ENCODE assay signal across 11 cellular contexts in the genomic region with DNA sequence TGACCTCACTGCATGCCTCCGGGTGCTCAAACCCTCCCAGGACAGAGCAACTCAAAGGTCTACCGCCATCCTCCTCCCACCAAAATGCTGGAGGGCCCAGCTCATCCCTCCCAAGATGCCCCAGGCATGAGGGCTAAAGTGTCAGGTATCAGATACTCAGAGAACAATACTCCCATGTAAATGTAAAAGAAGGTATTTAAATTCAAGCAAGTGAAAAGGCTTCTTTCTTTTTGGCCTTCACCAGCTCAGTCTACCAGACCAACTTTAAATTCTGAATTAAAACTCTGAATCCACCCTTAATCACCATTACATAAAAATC. TPM values are rescaled to one million over a fixed set of nuclear protein-coding genes. Genes with fewer than 3 reads are reported as not detected.
DNase-seq lines count a peak whose midpoint lies in the region; ATAC-seq and TF ChIP-seq lines count a peak whose summit lies in the region.
"Had no signal": no experiment of that assay in that cellular context is flagged by ENCODE, and none has a peak within 500 bp of the region (broad histone marks: within the 10 kb centered on the region; RNA-seq: fewer than 3 reads in every experiment).

No MANE protein-coding gene starts in this region.

- H3K4me2 ChIP-seq in hepatocyte: peak overlapping the region; percentile 93

- peaks cover 69% of the 10 kb centered on the region for H3K79me2 ChIP-seq in hepatocyte

- POLR2A ChIA-PET in RWPE1 (lab: Yijun Ruan, JAX; ENCODE audit: low non-redundant PET): no interaction called here

- H4K20me1 ChIP-seq in hepatocyte (ENCODE audit: insufficient read depth, poor library complexity, severe bottlenecking): peaks cover 25% of the 10 kb centered on the region

- H3K9me3 ChIP-seq in hepatocyte (ENCODE audit: low read depth): no peaks in the 10 kb centered on the region
- H3K9me3 ChIP-seq: BE2C, right atrium auricular region had no signal

- no peaks in the 10 kb centered on the region for H3K27me3 Mint-ChIP-seq in stimulated activated memory B cell treated with anti-CD40 and anti-IgM and Interleukin-4, amounts not matched to agents 10 μg/mL and 1 μg/mL and 100 μg/mL, for 72 hours

- H3K27ac Mint-ChIP-seq in stimulated activated memory B cell treated with anti-CD40 and anti-IgM and Interleukin-4, amounts not matched to agents 10 μg/mL and 1 μg/mL and 100 μg/mL, for 72 hours: peak overlapping the region; percentile 96

- ATAC-seq in left cardiac atrium: no peak
- ATAC-seq in stimulated activated memory B cell treated with anti-CD40 and anti-IgM and Interleukin-4, amounts not matched to agents 10 μg/mL and 1 μg/mL and 100 μg/mL, for 72 hours: no peak
- ATAC-seq in GM21737 (IDR thresholded peaks at IDR 0.05; ENCODE audit: unreplicated experiment): no peak

- 54% methylated on average over 2 of the region's 2 CpGs for WGBS in hepatocyte (ENCODE audit: low lambda C conversion rate, missing lambda C conversion rate)

- H3K4me3 ChIP-seq in hepatocyte: no peak overlapping the region
- H3K4me3 ChIP-seq: right atrium auricular region had no signal

- H2AFZ ChIP-seq in hepatocyte: no peak overlapping the region

- intact Hi-C loops in cardiac septum (cut with DNase I) (no loop called here), left cardiac atrium (cut with DNase I) (no loop called here)

- H3K36me3 Mint-ChIP-seq in stimulated activated memory B cell treated with anti-CD40 and anti-IgM and Interleukin-4, amounts not matched to agents 10 μg/mL and 1 μg/mL and 100 μg/mL, for 72 hours: peaks cover 37% of the 10 kb centered on the region

- peaks cover 25% of the 10 kb centered on the region for H3K4me1 ChIP-seq in hepatocyte (ENCODE audit: insufficient read depth)

- DNase-seq in cardiac septum (ENCODE audit: low spot score) (peak; percentile 17), left cardiac atrium (no peak), RWPE1 (ENCODE audit: low spot score) (no peak), hepatocyte (ENCODE audit: low spot score) (no peak), kidney tubule cell (ENCODE audit: low spot score) (no peak), foreskin melanocyte (no peak)
- DNase-seq: BE2C, NCI-H2081 had no signal

- H3K36me3 ChIP-seq in hepatocyte (replicated peaks; ENCODE audit: insufficient read depth, low read depth): no peaks in the 10 kb centered on the region

- peak overlapping the region; percentile 93 for H3K4me3 Mint-ChIP-seq in stimulated activated memory B cell treated with anti-CD40 and anti-IgM and Interleukin-4, amounts not matched to agents 10 μg/mL and 1 μg/mL and 100 μg/mL, for 72 hours

- CTCF ChIA-PET in RWPE1 (lab: Yijun Ruan, JAX): interaction anchor here (0.6 to 0.8 kb wide), 6 partner anchors 12 to 1941 kb away, joined by 3 to 4 read pairs (median 3); no protein-coding TSS in a partner anchor

- H3K4me1 Mint-ChIP-seq in stimulated activated memory B cell treated with anti-CD40 and anti-IgM and Interleukin-4, amounts not matched to agents 10 μg/mL and 1 μg/mL and 100 μg/mL, for 72 hours: peaks cover 81% of the 10 kb centered on the region

- H3K9me3 Mint-ChIP-seq in stimulated activated memory B cell treated with anti-CD40 and anti-IgM and Interleukin-4, amounts not matched to agents 10 μg/mL and 1 μg/mL and 100 μg/mL, for 72 hours: no peaks in the 10 kb centered on the region

- no peaks in the 10 kb centered on the region for H3K9me2 ChIP-seq in hepatocyte (replicated peaks; ENCODE audit: insufficient read depth)

- H3K27me3 ChIP-seq in hepatocyte: no peaks in the 10 kb centered on the region
- H3K27me3 ChIP-seq: BE2C, right atrium auricular region had no signal

- H3K27ac ChIP-seq in RWPE1 (0 out of 2 replicates have a peak overlapping the region, but pooled peaks have one; percentile 15), hepatocyte (no peak overlapping the region)
- H3K27ac ChIP-seq: right atrium auricular region had no signal

- TF ChIP-seq CTCF in RWPE1 (conservative IDR thresholded peaks at IDR 0.05; ENCODE audit: low read depth) (no peak), hepatocyte (IDR thresholded peaks at IDR 0.05; ENCODE audit: poor library complexity) (no peak)

RNA-seq across cellular contexts. Expression of a gene that starts 3.0 kb away (rescaled TPM):
- total RNA-seq in cardiac septum (87.1 TPM), left cardiac atrium (10 to 100 TPM; 52.9 to 61.1 TPM), hepatocyte (61.9 and 93.0 TPM in 2 replicates)
- polyA plus RNA-seq in hepatocyte: 59.7 and 65.5 TPM in 2 replicates
